ENCODE assay signal across 6 cellular contexts in the genomic region with DNA sequence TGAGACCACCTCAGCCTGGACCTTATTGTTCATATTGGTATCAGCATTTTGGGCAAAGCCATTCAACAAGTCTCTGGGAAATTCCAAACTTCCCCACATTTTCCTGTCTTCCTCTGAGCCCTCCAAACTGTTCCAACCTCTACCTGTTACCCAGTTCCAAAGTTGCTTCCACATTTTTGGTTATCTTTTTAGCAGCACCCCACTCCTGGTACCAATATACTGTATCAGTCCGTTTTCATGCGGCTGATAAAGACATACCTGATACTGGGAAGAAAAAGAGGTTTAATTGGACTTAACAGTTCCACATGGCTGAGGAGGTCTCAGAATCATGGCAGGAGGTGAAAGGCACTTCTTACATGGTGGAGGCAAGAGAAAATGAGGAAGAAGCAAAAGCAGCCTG. TPM values are rescaled to one million over a fixed set of nuclear protein-coding genes. Genes with fewer than 3 reads are reported as not detected.
"Had no signal": no experiment of that assay in that cellular context is flagged by ENCODE, and none has a peak within 500 bp of the region (broad histone marks: within the 10 kb centered on the region; RNA-seq: fewer than 3 reads in every experiment).

No MANE protein-coding gene starts in this region.

RNA-seq across cellular contexts. Expression of a gene that starts 55.8 kb away (rescaled TPM):
- total RNA-seq: M059J, PC-3, Peyer's patch, Right ventricle myocardium superior, SJSA1 had no signal
- polyA plus RNA-seq: SK-N-SH had no signal
